Comparison of ENCODE assay signal across 8 cellular contexts in the genomic region with DNA sequence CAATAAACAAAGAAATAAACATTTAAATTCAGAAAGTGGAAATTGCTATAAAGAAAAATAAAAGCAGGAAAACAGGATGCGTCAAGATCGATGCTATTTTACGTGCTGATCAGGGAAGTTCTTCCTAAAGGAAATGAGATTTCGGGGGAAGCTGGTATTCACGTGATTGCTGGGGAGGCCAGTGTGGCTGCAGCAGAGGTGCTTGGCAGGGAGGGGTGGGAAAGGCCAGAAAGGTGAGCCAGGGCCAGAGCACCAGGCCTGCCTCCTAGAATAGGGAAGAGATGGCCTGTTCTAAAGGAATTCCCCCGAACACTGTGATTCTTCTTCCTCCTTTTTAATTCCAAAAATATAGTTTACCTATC. TPM values are rescaled to one million over a fixed set of nuclear protein-coding genes. Genes with fewer than 3 reads are reported as not detected.
DNase-seq lines count a peak whose midpoint lies in the region; ATAC-seq and TF ChIP-seq lines count a peak whose summit lies in the region.

No MANE protein-coding gene starts in this region.

- intact Hi-C loops in Calu3 (cut with micrococcal nuclease; ENCODE audit: unreplicated experiment), result loop anchor here (10.0 kb wide), 1 partner anchor 862 kb away; no protein-coding TSS in a partner anchor

- H3K9ac ChIP-seq in MM.1S (ENCODE audit: low read length), result peak overlapping the region; percentile 33; the same call in 1 of the 2 replicates

- no peaks in the 10 kb centered on the region for H3K9me3 Mint-ChIP-seq in Calu3 (ENCODE audit: low read depth, unreplicated experiment)
- no peaks in the 10 kb centered on the region for H3K9me3 Mint-ChIP-seq in effector memory CD8-positive, alpha-beta T cell

- peak overlapping the region; percentile 27; the same call in 1 of the 2 replicates for H3K4me3 ChIP-seq in MM.1S (ENCODE audit: low read length)
- H3K4me3 ChIP-seq in osteoblast (ENCODE audit: insufficient read depth, low read length), result no peak overlapping the region

- H3K4me3 Mint-ChIP-seq in Calu3 (ENCODE audit: low read depth, unreplicated experiment), result no peak overlapping the region
- H3K4me3 Mint-ChIP-seq in effector memory CD8-positive, alpha-beta T cell, result peak overlapping the region; percentile 89 to 98

- H3K9me2 ChIP-seq in MM.1S (replicated peaks; ENCODE audit: insufficient read depth, low read length), result no peaks in the 10 kb centered on the region

- H3K27ac ChIP-seq in MM.1S (ENCODE audit: low read length) (no peak overlapping the region), osteoblast (ENCODE audit: low read depth, low read length) (no peak overlapping the region)

- CTCF ChIA-PET in Calu3 (lab: Charles Lee), result interaction anchor here (0.6 to 1.4 kb wide), 3 partner anchors 8 to 525 kb away, joined by 3 to 5 read pairs (median 3); no protein-coding TSS in a partner anchor

- no peak for ATAC-seq in effector memory CD8-positive, alpha-beta T cell (replicated peaks)
- no peak for ATAC-seq in HG03565 (IDR thresholded peaks at IDR 0.05; ENCODE audit: unreplicated experiment)

- H3K27me3 ChIP-seq in MM.1S (replicated peaks; ENCODE audit: insufficient read depth, low read length) (no peaks in the 10 kb centered on the region), osteoblast (ENCODE audit: insufficient read depth, low read length) (no peaks in the 10 kb centered on the region)

- TF ChIP-seq CTCF in Calu3 (IDR thresholded peaks at IDR 0.05; ENCODE audit: unreplicated experiment), result no peak
- no peak for TF ChIP-seq CTCF in MM.1S (IDR thresholded peaks at IDR 0.05; ENCODE audit: low read length)
- no peak for TF ChIP-seq CTCF in osteoblast (IDR thresholded peaks at IDR 0.05; ENCODE audit: extremely low read depth, low read depth, low read length)

- peaks cover 21% of the 10 kb centered on the region for H3K4me1 Mint-ChIP-seq in Calu3 (ENCODE audit: low read depth, unreplicated experiment)
- peaks cover 19 to 21% of the 10 kb centered on the region in 2 donors for H3K4me1 Mint-ChIP-seq in effector memory CD8-positive, alpha-beta T cell (ENCODE audit: low read depth in 2 of 2)

- BruUV-seq in Calu3 (replicated peaks; lab: Mats Ljungman, UMichigan), result no TSS peak

- no peak for DNase-seq in Calu3
- DNase-seq in MM.1S, result no peak
- DNase-seq in effector memory CD8-positive, alpha-beta T cell, result no peak
- no peak for DNase-seq in osteoblast (ENCODE audit: insufficient read length, low spot score, missing footprints)
- DNase-seq in ureter (ENCODE audit: low spot score), result no peak
- no peak for DNase-seq in SW480 (ENCODE audit: low spot score)
- DNase-seq in effector CD8-positive, alpha-beta T cell (lab: John Stamatoyannopoulos, UW), result no peak

- H3K27me3 Mint-ChIP-seq in Calu3 (ENCODE audit: unreplicated experiment), result no peaks in the 10 kb centered on the region
- no peaks in the 10 kb centered on the region for H3K27me3 Mint-ChIP-seq in effector memory CD8-positive, alpha-beta T cell

- H3K4me2 ChIP-seq in MM.1S (ENCODE audit: low read depth, low read length) (peak overlapping the region; percentile 70), osteoblast (ENCODE audit: insufficient read depth, low read length) (peak overlapping the region; percentile 40)

- peaks cover 28% of the 10 kb centered on the region for H3K36me3 Mint-ChIP-seq in Calu3 (ENCODE audit: insufficient read depth, unreplicated experiment)
- peaks cover 15% of the 10 kb centered on the region for H3K36me3 Mint-ChIP-seq in effector memory CD8-positive, alpha-beta T cell (ENCODE audit: insufficient read depth)

- no peaks in the 10 kb centered on the region for H3K36me3 ChIP-seq in MM.1S (replicated peaks; ENCODE audit: insufficient read depth, low read length)
- H3K36me3 ChIP-seq in osteoblast (ENCODE audit: insufficient read depth, low read length), result no peaks in the 10 kb centered on the region

- peaks cover 22% of the 10 kb centered on the region for H3F3A ChIP-seq in MM.1S (ENCODE audit: insufficient read depth, low read length)

- H3K79me2 ChIP-seq in MM.1S (ENCODE audit: low read length), result peaks cover 41% of the 10 kb centered on the region
- peaks cover 42% of the 10 kb centered on the region for H3K79me2 ChIP-seq in osteoblast (ENCODE audit: insufficient read depth, low read length)

- H2AFZ ChIP-seq in MM.1S (ENCODE audit: low read length) (peak overlapping the region; percentile 88), osteoblast (ENCODE audit: low read length) (peak overlapping the region; percentile 5)

- peak overlapping the region; percentile 96 for H3K27ac Mint-ChIP-seq in Calu3 (ENCODE audit: unreplicated experiment)
- peak overlapping the region; percentile 95 to 97 for H3K27ac Mint-ChIP-seq in effector memory CD8-positive, alpha-beta T cell

- H3K4me1 ChIP-seq in MM.1S (ENCODE audit: low read length) (peaks cover 20% of the 10 kb centered on the region), osteoblast (ENCODE audit: insufficient read depth, low read length) (peaks cover 25% of the 10 kb centered on the region)

- H4K20me1 ChIP-seq in MM.1S (ENCODE audit: insufficient read depth, low read length) (no peaks in the 10 kb centered on the region), osteoblast (ENCODE audit: insufficient read depth, low read length) (peaks cover 3% of the 10 kb centered on the region)

- no peaks in the 10 kb centered on the region for H3K9me3 ChIP-seq in MM.1S (replicated peaks; ENCODE audit: insufficient read depth, low read length)
- H3K9me3 ChIP-seq in osteoblast (ENCODE audit: low read depth, low read length), result no peaks in the 10 kb centered on the region

RNA-seq across cellular contexts. Expression of a gene that starts 0.9 kb away (rescaled TPM):
- total RNA-seq in Calu3 (2022) (34.5 and 39.9 TPM in 2 replicates), osteoblast (26.5 and 28.6 TPM in 2 replicates), ureter (126 TPM)
